10 cellular contexts compared by ENCODE assay signal in the genomic region with DNA sequence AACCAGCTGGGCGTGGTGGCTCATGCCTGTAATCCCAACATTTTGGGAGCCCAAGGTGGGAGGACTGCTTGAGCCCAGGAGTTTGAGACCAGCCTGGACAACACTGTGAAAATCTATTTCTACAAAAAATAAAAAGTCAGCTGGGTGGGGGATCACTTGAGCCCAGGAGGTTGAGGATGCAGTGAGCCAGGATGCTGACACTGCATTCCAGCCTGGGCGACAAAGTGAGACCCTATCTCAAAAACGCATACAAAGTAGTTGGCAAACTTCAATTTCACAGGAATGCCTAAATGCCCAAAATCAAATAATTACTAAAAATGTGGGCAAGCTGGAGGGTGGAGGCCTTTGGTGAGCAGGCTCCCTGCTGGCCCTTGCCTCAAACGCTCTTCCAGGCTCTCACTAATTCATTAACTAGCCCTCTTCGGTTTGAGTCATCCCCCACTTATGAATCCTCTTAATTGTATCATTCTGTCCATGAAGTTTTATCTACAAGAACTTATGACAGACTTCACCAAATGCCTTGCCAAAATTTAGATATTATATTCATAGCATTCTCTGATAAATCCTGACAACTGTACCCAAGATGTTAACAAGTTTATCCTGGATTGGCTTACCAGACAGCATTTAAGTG.
DNase-seq lines count a peak whose midpoint lies in the region; ATAC-seq and TF ChIP-seq lines count a peak whose summit lies in the region.
"Had no signal": no experiment of that assay in that cellular context is flagged by ENCODE, and none has a peak within 500 bp of the region (broad histone marks: within the 10 kb centered on the region; RNA-seq: fewer than 3 reads in every experiment).

No MANE protein-coding gene starts in this region.

- no peaks in the 10 kb centered on the region for H3K9me3 Mint-ChIP-seq in activated CD8-positive, alpha-beta memory T cell treated with anti-CD3 and anti-CD28 coated beads, Interleukin-2, amount 10 ng/mL, durations not matched to agents 7 days and 5 days (ENCODE audit: low read depth)
- no peaks in the 10 kb centered on the region for H3K9me3 Mint-ChIP-seq in stimulated activated memory B cell treated with anti-CD40 and anti-IgM and Interleukin-4, amounts not matched to agents 10 μg/mL and 1 μg/mL and 100 μg/mL, for 72 hours
- H3K9me3 Mint-ChIP-seq in stimulated activated effector memory CD8-positive, alpha-beta T cell treated with anti-CD3 and anti-CD28 coated beads, Interleukin-12 subunit alpha, Interleukin-12 subunit beta, amount 100 ng/mL, for 72 hours: no peaks in the 10 kb centered on the region

- peaks cover 38% of the 10 kb centered on the region for H3K36me3 Mint-ChIP-seq in activated CD8-positive, alpha-beta memory T cell treated with anti-CD3 and anti-CD28 coated beads, Interleukin-2, amount 10 ng/mL, durations not matched to agents 7 days and 5 days
- peaks cover 43% of the 10 kb centered on the region for H3K36me3 Mint-ChIP-seq in stimulated activated memory B cell treated with anti-CD40 and anti-IgM and Interleukin-4, amounts not matched to agents 10 μg/mL and 1 μg/mL and 100 μg/mL, for 72 hours
- H3K36me3 Mint-ChIP-seq in stimulated activated effector memory CD8-positive, alpha-beta T cell treated with anti-CD3 and anti-CD28 coated beads, Interleukin-12 subunit alpha, Interleukin-12 subunit beta, amount 100 ng/mL, for 72 hours: peaks cover 33% of the 10 kb centered on the region

- H3K27ac ChIP-seq in HCT116 (ENCODE audit: low read depth, low read length): peak overlapping the region; percentile 68
- peak overlapping the region; percentile 35 to 82 for H3K27ac ChIP-seq in coronary artery
- H3K27ac ChIP-seq: neural progenitor cell had no signal

- no peaks in the 10 kb centered on the region for H3K9me2 ChIP-seq in HCT116 (ENCODE audit: insufficient read depth)

- DNase-seq in activated CD8-positive, alpha-beta memory T cell treated with anti-CD3 and anti-CD28 coated beads, Interleukin-2, amount 10 ng/mL, durations not matched to agents 7 days and 5 days: no peak
- DNase-seq in activated CD8-positive, alpha-beta memory T cell treated with anti-CD3 and anti-CD28 coated beads for 24 hours: no peak
- DNase-seq in HCT116 (ENCODE audit: low read depth, low spot score) (no peak), coronary artery (ENCODE audit: low spot score) (peak; percentile 68), LoVo (ENCODE audit: low spot score) (no peak)
- DNase-seq in stimulated activated effector memory CD8-positive, alpha-beta T cell treated with anti-CD3 and anti-CD28 coated beads, Interleukin-12 subunit alpha, Interleukin-12 subunit beta, amount 100 ng/mL, for 72 hours (ENCODE audit: low spot score in 2 of 2): no peak
- DNase-seq: adrenal gland had no signal

- H3K79me2 ChIP-seq in HCT116 (ENCODE audit: insufficient read depth, low read length): no peaks in the 10 kb centered on the region

- H4K20me1 ChIP-seq in HCT116 (ENCODE audit: insufficient read depth): no peaks in the 10 kb centered on the region

- no peaks in the 10 kb centered on the region for H3K36me3 ChIP-seq in HCT116 (ENCODE audit: control insufficient read depth in 1 of 2, insufficient read depth in 2 of 2, low read length in 2 of 2)
- H3K36me3 ChIP-seq: adrenal gland, neural progenitor cell had no signal

- intact Hi-C loops in HCT116 (cut with micrococcal nuclease): loop anchor here (10.0 kb wide), 1 partner anchor 160 kb away; no protein-coding TSS in a partner anchor

- ATAC-seq in activated CD8-positive, alpha-beta memory T cell treated with anti-CD3 and anti-CD28 coated beads, Interleukin-2, amount 10 ng/mL, durations not matched to agents 7 days and 5 days: no peak
- no peak for ATAC-seq in HCT116
- ATAC-seq in stimulated activated memory B cell treated with anti-CD40 and anti-IgM and Interleukin-4, amounts not matched to agents 10 μg/mL and 1 μg/mL and 100 μg/mL, for 72 hours: no peak
- ATAC-seq in GM19395 (IDR thresholded peaks at IDR 0.05; ENCODE audit: unreplicated experiment): no peak
- no peak for ATAC-seq in stimulated activated effector memory CD8-positive, alpha-beta T cell treated with anti-CD3 and anti-CD28 coated beads, Interleukin-12 subunit alpha, Interleukin-12 subunit beta, amount 100 ng/mL, for 72 hours

- H3K4me2 ChIP-seq in HCT116 (ENCODE audit: low read length): peak overlapping the region; percentile 54; the same call in 1 of the 2 replicates
- H3K4me2 ChIP-seq: neural progenitor cell had no signal

- RAD21 ChIA-PET in HCT116 (lab: Charles Lee; ENCODE audit: low non-redundant PET in 1 of 2, low total read pairs in 2 of 2, uncharacterized antibody in 2 of 2, unreplicated experiment in 2 of 2): no interaction called here

- no peaks in the 10 kb centered on the region for H3K27me3 Mint-ChIP-seq in activated CD8-positive, alpha-beta memory T cell treated with anti-CD3 and anti-CD28 coated beads, Interleukin-2, amount 10 ng/mL, durations not matched to agents 7 days and 5 days
- H3K27me3 Mint-ChIP-seq in stimulated activated memory B cell treated with anti-CD40 and anti-IgM and Interleukin-4, amounts not matched to agents 10 μg/mL and 1 μg/mL and 100 μg/mL, for 72 hours: no peaks in the 10 kb centered on the region

- no peaks in the 10 kb centered on the region for H3K9me3 ChIP-seq in HCT116 (ENCODE audit: control insufficient read depth in 1 of 2, insufficient read depth in 1 of 2, low read depth in 1 of 2, low read length in 2 of 2)
- H3K9me3 ChIP-seq: adrenal gland had no signal

- H3K4me3 Mint-ChIP-seq in activated CD8-positive, alpha-beta memory T cell treated with anti-CD3 and anti-CD28 coated beads, Interleukin-2, amount 10 ng/mL, durations not matched to agents 7 days and 5 days: no peak overlapping the region
- no peak overlapping the region for H3K4me3 Mint-ChIP-seq in stimulated activated memory B cell treated with anti-CD40 and anti-IgM and Interleukin-4, amounts not matched to agents 10 μg/mL and 1 μg/mL and 100 μg/mL, for 72 hours
- H3K4me3 Mint-ChIP-seq in stimulated activated effector memory CD8-positive, alpha-beta T cell treated with anti-CD3 and anti-CD28 coated beads, Interleukin-12 subunit alpha, Interleukin-12 subunit beta, amount 100 ng/mL, for 72 hours: no peak overlapping the region
- H3K4me3 Mint-ChIP-seq: neural progenitor cell had no signal

- H3K27me3 ChIP-seq in HCT116 (ENCODE audit: insufficient read depth, low read length): no peaks in the 10 kb centered on the region
- H3K27me3 ChIP-seq: adrenal gland, neural progenitor cell had no signal

- CTCF ChIA-PET in activated CD8-positive, alpha-beta memory T cell treated with anti-CD3 and anti-CD28 coated beads, Interleukin-2, amount 10 ng/mL, durations not matched to agents 7 days and 5 days (lab: Charles Lee): interaction anchor here (0.5 kb wide), 1 partner anchor 341 kb away, joined by 3 read pairs; no protein-coding TSS in a partner anchor
- CTCF ChIA-PET in HCT116 (lab: Charles Lee): no interaction called here

- POLR2A ChIA-PET in HCT116 (lab: Charles Lee): no interaction called here

- TF ChIP-seq POLR2A in HCT116 (IDR thresholded peaks at IDR 0.05; ENCODE audit: borderline replicate concordance, extremely low read depth, insufficient read depth, insufficient read length): no peak

- H3K4me3 ChIP-seq in HCT116 (replicated peaks in 1 of 2; ENCODE audit: low read depth in 1 of 2, low read length in 2 of 2) (no peak overlapping the region), coronary artery (no peak overlapping the region)
- H3K4me3 ChIP-seq: adrenal gland, neural progenitor cell had no signal

- BruUV-seq in HCT116 (replicated peaks; lab: Mats Ljungman, UMichigan): no TSS peak

- TF ChIP-seq CTCF in HCT116 (IDR thresholded peaks at IDR 0.05 in 2 of 3, conservative IDR thresholded peaks at IDR 0.05 in 1 of 3; ENCODE audit: borderline replicate concordance in 1 of 3, insufficient read depth in 1 of 3, low read depth in 2 of 3, low read length in 2 of 3) (no peak), coronary artery (IDR thresholded peaks at IDR 0.05) (no peak)

- no peak overlapping the region for H2AFZ ChIP-seq in HCT116 (ENCODE audit: low read depth, low read length, poor library complexity, severe bottlenecking)
- H2AFZ ChIP-seq: neural progenitor cell had no signal

- peaks cover 28% of the 10 kb centered on the region for H3K4me1 Mint-ChIP-seq in activated CD8-positive, alpha-beta memory T cell treated with anti-CD3 and anti-CD28 coated beads, Interleukin-2, amount 10 ng/mL, durations not matched to agents 7 days and 5 days
- H3K4me1 Mint-ChIP-seq in stimulated activated memory B cell treated with anti-CD40 and anti-IgM and Interleukin-4, amounts not matched to agents 10 μg/mL and 1 μg/mL and 100 μg/mL, for 72 hours: peaks cover 15% of the 10 kb centered on the region
- H3K4me1 Mint-ChIP-seq in stimulated activated effector memory CD8-positive, alpha-beta T cell treated with anti-CD3 and anti-CD28 coated beads, Interleukin-12 subunit alpha, Interleukin-12 subunit beta, amount 100 ng/mL, for 72 hours: peaks cover 29% of the 10 kb centered on the region

- no peak for TF ChIP-seq RAD21 in HCT116 (IDR thresholded peaks at IDR 0.05; ENCODE audit: low read depth)

- no peak overlapping the region for H3K9ac ChIP-seq in HCT116 (ENCODE audit: low read length)
- H3K9ac ChIP-seq: neural progenitor cell had no signal

- peak overlapping the region; percentile 83 for H3K27ac Mint-ChIP-seq in activated CD8-positive, alpha-beta memory T cell treated with anti-CD3 and anti-CD28 coated beads, Interleukin-2, amount 10 ng/mL, durations not matched to agents 7 days and 5 days
- peak overlapping the region; percentile 46 for H3K27ac Mint-ChIP-seq in stimulated activated memory B cell treated with anti-CD40 and anti-IgM and Interleukin-4, amounts not matched to agents 10 μg/mL and 1 μg/mL and 100 μg/mL, for 72 hours
- no peak overlapping the region for H3K27ac Mint-ChIP-seq in stimulated activated effector memory CD8-positive, alpha-beta T cell treated with anti-CD3 and anti-CD28 coated beads, Interleukin-12 subunit alpha, Interleukin-12 subunit beta, amount 100 ng/mL, for 72 hours
- H3K27ac Mint-ChIP-seq: neural progenitor cell had no signal

- peaks cover 45 to 60% of the 10 kb centered on the region in 2 experiments for H3K4me1 ChIP-seq in HCT116 (ENCODE audit: control insufficient read depth in 1 of 2, insufficient read depth in 2 of 2, low read length in 2 of 2)

TF ChIP-seq in HCT116, 20 proteins besides CTCF, POLR2A, EP300 and RAD21 (continues in another document):
- TF ChIP-seq ELF1 (IDR thresholded peaks at IDR 0.05; ENCODE audit: borderline replicate concordance, low read depth): no peak
- TF ChIP-seq, protein P1, sequence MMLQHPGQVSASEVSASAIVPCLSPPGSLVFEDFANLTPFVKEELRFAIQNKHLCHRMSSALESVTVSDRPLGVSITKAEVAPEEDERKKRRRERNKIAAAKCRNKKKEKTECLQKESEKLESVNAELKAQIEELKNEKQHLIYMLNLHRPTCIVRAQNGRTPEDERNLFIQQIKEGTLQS (IDR thresholded peaks at IDR 0.05): no peak
- TF ChIP-seq SRF (IDR thresholded peaks at IDR 0.05; ENCODE audit: low read depth): no peak
- no peak for TF ChIP-seq ZNF274 (IDR thresholded peaks at IDR 0.05; ENCODE audit: low read depth, low read length)
- TF ChIP-seq EZH2phosphoT487 (IDR thresholded peaks at IDR 0.05; ENCODE audit: borderline replicate concordance): no peak
- no peak for TF ChIP-seq TCF7L2 (IDR thresholded peaks at IDR 0.05; ENCODE audit: borderline replicate concordance, extremely low read depth, insufficient read depth, insufficient read length)
